In the genomic region with DNA sequence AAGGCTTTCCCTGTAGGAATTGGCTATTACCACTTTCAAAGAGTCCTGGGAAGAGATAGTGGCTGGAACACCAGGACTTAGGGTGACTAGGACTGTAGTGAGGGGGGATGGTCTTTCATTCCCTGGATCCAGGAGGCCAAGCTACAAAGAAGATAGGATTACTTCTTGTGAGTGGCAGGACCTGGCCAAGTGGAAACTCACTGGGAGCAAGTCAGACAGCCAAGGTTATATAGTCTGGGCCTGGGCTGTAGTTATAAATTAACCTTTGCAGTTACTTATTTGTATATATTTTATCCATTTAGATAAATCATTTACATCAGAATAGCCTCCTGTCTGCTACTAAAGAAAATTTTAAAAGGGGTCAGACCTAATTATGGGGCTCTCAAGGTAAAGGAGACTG, we compare ENCODE assay signal across 19 cellular contexts.
DNase-seq lines count a peak whose midpoint lies in the region; FAIRE-seq and TF ChIP-seq lines count a peak whose summit lies in the region.
"Had no signal": no experiment of that assay in that cellular context is flagged by ENCODE, and none has a peak within 500 bp of the region (broad histone marks: within the 10 kb centered on the region; RNA-seq: fewer than 3 reads in every experiment).

No MANE protein-coding gene starts in this region.

- H3K9ac ChIP-seq in mesenchymal stem cell (ENCODE audit: low read length), result no peak overlapping the region

- no peak overlapping the region for H4K91ac ChIP-seq in mesenchymal stem cell (ENCODE audit: low read length)

- H2BK5ac ChIP-seq in mesenchymal stem cell (ENCODE audit: low read depth, low read length, poor library complexity, severe bottlenecking), result peak overlapping the region; percentile 95

- H3K27me3 Mint-ChIP-seq in activated naive CD8-positive, alpha-beta T cell treated with anti-CD3 and anti-CD28 coated beads for 36 hours, result peaks cover 70% of the 10 kb centered on the region

- peak; percentile 92 for FAIRE-seq in RCC 7860 (lab: Jason Lieb, UNC)
- FAIRE-seq: A549, G401.6, GM19239, H1, HepG2, HTR-8/SVneo had no signal

- no peak overlapping the region for H3K4me3 Mint-ChIP-seq in activated naive CD8-positive, alpha-beta T cell treated with anti-CD3 and anti-CD28 coated beads for 36 hours
- H3K4me3 Mint-ChIP-seq: CD14-positive monocyte; CD8-positive, alpha-beta T cell had no signal

- H3K14ac ChIP-seq in mesenchymal stem cell (ENCODE audit: low read length in 2 of 2), result no peak overlapping the region

- H2AFZ ChIP-seq in mesenchymal stem cell (ENCODE audit: low read depth, low read length), result no peak overlapping the region

- H3K4me1 Mint-ChIP-seq in activated naive CD8-positive, alpha-beta T cell treated with anti-CD3 and anti-CD28 coated beads for 36 hours, result peaks cover 28% of the 10 kb centered on the region

- H3K36me3 ChIP-seq in kidney epithelial cell (ENCODE audit: control insufficient read depth, insufficient read depth, low read length), result no peaks in the 10 kb centered on the region
- H3K36me3 ChIP-seq in mesenchymal stem cell (ENCODE audit: control insufficient read depth in 1 of 2, insufficient read depth in 2 of 2, low read depth in 1 of 2, low read length in 2 of 2), result no peaks in the 10 kb centered on the region
- H3K36me3 ChIP-seq: HAP-1 had no signal

- no peak overlapping the region for H3K4ac ChIP-seq in mesenchymal stem cell (ENCODE audit: low read depth in 1 of 2, low read length in 2 of 2)

- no peak overlapping the region for H2BK15ac ChIP-seq in mesenchymal stem cell (ENCODE audit: low read depth, poor library complexity, severe bottlenecking)

- peaks cover 10% of the 10 kb centered on the region for H3K4me1 ChIP-seq in mesenchymal stem cell (ENCODE audit: control insufficient read depth, insufficient read depth, low read depth, low read length)
- H3K4me1 ChIP-seq: A549, Caco-2, HAP-1 had no signal

- no peak overlapping the region for H3K27ac Mint-ChIP-seq in activated naive CD8-positive, alpha-beta T cell treated with anti-CD3 and anti-CD28 coated beads for 36 hours
- H3K27ac Mint-ChIP-seq: CD14-positive monocyte; CD8-positive, alpha-beta T cell had no signal

- H3K23ac ChIP-seq in mesenchymal stem cell (ENCODE audit: low read length in 2 of 2), result no peak overlapping the region

- peaks cover 2% of the 10 kb centered on the region for H3K9me3 Mint-ChIP-seq in activated naive CD8-positive, alpha-beta T cell treated with anti-CD3 and anti-CD28 coated beads for 36 hours
- H3K9me3 Mint-ChIP-seq: CD8-positive, alpha-beta T cell had no signal

- DNase-seq in RCC 7860 (ENCODE audit: low spot score) (peak; percentile 8), kidney epithelial cell (ENCODE audit: low read depth) (peak; percentile 35), mesenchymal stem cell (no peak), renal cortical epithelial cell (ENCODE audit: low read depth) (peak; percentile 83), DMS53 (lab: John Stamatoyannopoulos, UW) (no peak), G401 (ENCODE audit: low spot score) (no peak), DMS153 treated with DMSO at 0.1 percent for 48 hours (lab: John Stamatoyannopoulos, UW; ENCODE audit: unreplicated experiment) (no peak)
- no peak for DNase-seq in activated naive CD8-positive, alpha-beta T cell treated with anti-CD3 and anti-CD28 coated beads for 36 hours
- DNase-seq: Caco-2; CD8-positive, alpha-beta T cell; DMS79 had no signal

- H3K18ac ChIP-seq in mesenchymal stem cell (ENCODE audit: low read depth in 1 of 2, low read length in 2 of 2), result no peak overlapping the region

- H3K27ac ChIP-seq in mesenchymal stem cell (ENCODE audit: low read length, poor library complexity, severe bottlenecking), result peak overlapping the region; percentile 79
- H3K27ac ChIP-seq: A549 had no signal

- H3K4me3 ChIP-seq in kidney epithelial cell (ENCODE audit: low read depth, low read length) (no peak overlapping the region), mesenchymal stem cell (ENCODE audit: insufficient read depth in 1 of 2, low read depth in 1 of 2, low read length in 2 of 2) (no peak overlapping the region)
- H3K4me3 ChIP-seq: A549, HAP-1 had no signal

- no peaks in the 10 kb centered on the region for H3K9me3 ChIP-seq in mesenchymal stem cell (ENCODE audit: control insufficient read depth, low read length)
- H3K9me3 ChIP-seq: A549, Caco-2, HAP-1 had no signal

- no peaks in the 10 kb centered on the region for H3K79me1 ChIP-seq in mesenchymal stem cell (replicated peaks; ENCODE audit: low read length, poor library complexity, severe bottlenecking)

- H3K27me3 ChIP-seq in kidney epithelial cell (ENCODE audit: control insufficient read depth, insufficient read depth, low read length) (no peaks in the 10 kb centered on the region), mesenchymal stem cell (ENCODE audit: control insufficient read depth in 1 of 2, insufficient read depth in 1 of 2, low read length in 2 of 2) (no peaks in the 10 kb centered on the region)

- in situ Hi-C loops in G401 (cut with HindIII; ENCODE audit: low sequenced_read_pairs), result no loop called here

- TF ChIP-seq CTCF in kidney epithelial cell (IDR thresholded peaks at IDR 0.05; ENCODE audit: insufficient read depth, low read length, poor library complexity, severe bottlenecking), result no peak

- H3K4me2 ChIP-seq in mesenchymal stem cell (ENCODE audit: low read length, poor library complexity, severe bottlenecking), result peak overlapping the region; percentile 71
- H3K4me2 ChIP-seq: A549 had no signal

- no peak overlapping the region for H2BK120ac ChIP-seq in mesenchymal stem cell (ENCODE audit: low read depth, low read length)

- no peak overlapping the region for H4K8ac ChIP-seq in mesenchymal stem cell (ENCODE audit: low read length)

- no peaks in the 10 kb centered on the region for H3K36me3 Mint-ChIP-seq in activated naive CD8-positive, alpha-beta T cell treated with anti-CD3 and anti-CD28 coated beads for 36 hours
- H3K36me3 Mint-ChIP-seq: CD14-positive monocyte; CD8-positive, alpha-beta T cell had no signal

- H2BK12ac ChIP-seq in mesenchymal stem cell (ENCODE audit: low read length in 2 of 2), result no peak overlapping the region

- H2AK5ac ChIP-seq in mesenchymal stem cell (ENCODE audit: low read length, severe bottlenecking), result peak overlapping the region; percentile 82

Comparison
In these comparisons a context has a peak if more than half of its experiments do, and no peak if none do; other contexts are left out.
1. DNase-seq: peak in RCC 7860 (single experiment), kidney epithelial cell (single experiment) and renal cortical epithelial cell (single experiment); none in mesenchymal stem cell (single experiment), DMS53 (single experiment), G401 (single experiment), DMS153 treated with DMSO at 0.1 percent for 48 hours (single experiment) and activated naive CD8-positive, alpha-beta T cell treated with anti-CD3 and anti-CD28 coated beads for 36 hours (single experiment).